33 cellular contexts compared by ENCODE assay signal in the genomic region with DNA sequence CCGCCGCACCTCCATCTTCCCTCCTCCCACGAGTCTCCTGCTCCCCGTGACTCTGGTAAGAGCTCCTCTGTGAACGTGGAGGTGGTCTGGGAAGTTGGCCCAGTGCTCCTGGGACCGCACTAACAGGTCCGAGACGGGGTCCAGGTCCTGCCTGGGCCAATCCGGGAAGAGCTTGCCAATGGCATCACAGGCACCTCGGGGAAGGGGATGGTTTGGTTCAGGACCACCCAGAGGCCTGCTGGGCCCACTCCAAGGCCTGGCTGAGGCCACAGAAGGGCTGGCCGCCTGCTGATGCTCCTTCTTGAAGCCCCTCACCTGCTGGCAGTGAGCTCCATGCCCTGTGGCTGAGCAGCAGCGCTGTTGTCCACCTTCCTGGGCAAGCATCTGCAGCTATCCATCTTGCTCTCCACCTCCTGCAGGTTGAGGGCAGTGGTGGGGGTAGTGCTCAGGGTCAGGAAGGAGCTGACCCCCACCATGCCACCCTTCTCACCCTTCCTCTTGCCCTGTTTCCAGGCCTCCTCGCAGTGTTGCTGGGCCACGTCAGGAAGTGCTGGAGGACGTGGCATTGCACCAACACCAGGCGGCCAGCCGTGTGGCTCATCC.
"Had no signal": no experiment of that assay in that cellular context is flagged by ENCODE, and none has a peak within 500 bp of the region (broad histone marks: within the 10 kb centered on the region; RNA-seq: fewer than 3 reads in every experiment).

No MANE protein-coding gene starts in this region.

- H3K4me1 ChIP-seq: Peyer's patch, SJSA1 had no signal

- H3K9me3 ChIP-seq: Peyer's patch, SJSA1 had no signal

- DNase-seq: activated B cell treated with CpG ODN at 0.5 μM for 24 hours; activated CD4-positive, alpha-beta T cell treated with anti-CD3 and anti-CD28 coated beads for 48 hours; activated CD4-positive, CD25-positive, alpha-beta regulatory T cell treated with anti-CD3 and anti-CD28 coated beads, Interleukin-2, amount 50 U/mL, for 72 hours; activated CD8-positive, alpha-beta T cell treated with anti-CD3 and anti-CD28 coated beads for 36 hours; activated effector memory CD4-positive, alpha-beta T cell treated with anti-CD3 and anti-CD28 coated beads, Interleukin-2, amount 50 U/mL, for 16 hours; activated naive CD4-positive, alpha-beta T cell; activated naive CD4-positive, alpha-beta T cell treated with anti-CD3 and anti-CD28 coated beads, Interleukin-2, amount 50 U/mL, for 16 hours; activated naive CD8-positive, alpha-beta T cell treated with anti-CD3 and anti-CD28 coated beads for 36 hours; activated T-cell treated with anti-CD3 and anti-CD28 coated beads, Interleukin-2, amount 50 U/mL, for 1 hour; activated T-cell treated with anti-CD3 and anti-CD28 coated beads, Interleukin-2, amount 50 U/mL, for 72 hours; amniotic stem cell; brain microvascular endothelial cell; IMR-90; NCI-H1092 treated with DMSO at 0.1 percent for 48 hours; NCI-H1417; NCI-H2029; NCI-H345; NCI-H510A; NCI-H526; NCI-H748 treated with DMSO at 0.1 percent for 48 hours; NK-92 treated with Interleukin-12 subunit alpha and Interleukin-12 subunit beta, amount 100 ng/mL, for 24 hours; PC-3; RPMI8226; SHP77 treated with DMSO at 0.1 percent for 48 hours; SW 1271; T-helper 1 cell; T-helper 2 cell; T-helper 9 cell had no signal

- H3K4me3 ChIP-seq: K562, Peyer's patch, SJSA1 had no signal

- H3K27ac ChIP-seq: brain microvascular endothelial cell, Peyer's patch, SJSA1, VCaP had no signal

- FAIRE-seq: K562 had no signal

- ATAC-seq: activated CD8-positive, alpha-beta T cell treated with anti-CD3 and anti-CD28 coated beads for 36 hours; activated T-cell treated with anti-CD3 and anti-CD28 coated beads, Interleukin-2, amount 50 U/mL, for 72 hours; activated T-helper 17 cell treated with anti-CD3 and anti-CD28 coated beads, Interleukin-2, amount 50 U/mL, for 72 hours; K562; PC-3 had no signal

- H3K27me3 ChIP-seq: brain microvascular endothelial cell, Peyer's patch, SJSA1 had no signal

- H3K36me3 ChIP-seq: brain microvascular endothelial cell, Peyer's patch, SJSA1 had no signal
